ENCODE assay signal across 27 cellular contexts in the genomic region with DNA sequence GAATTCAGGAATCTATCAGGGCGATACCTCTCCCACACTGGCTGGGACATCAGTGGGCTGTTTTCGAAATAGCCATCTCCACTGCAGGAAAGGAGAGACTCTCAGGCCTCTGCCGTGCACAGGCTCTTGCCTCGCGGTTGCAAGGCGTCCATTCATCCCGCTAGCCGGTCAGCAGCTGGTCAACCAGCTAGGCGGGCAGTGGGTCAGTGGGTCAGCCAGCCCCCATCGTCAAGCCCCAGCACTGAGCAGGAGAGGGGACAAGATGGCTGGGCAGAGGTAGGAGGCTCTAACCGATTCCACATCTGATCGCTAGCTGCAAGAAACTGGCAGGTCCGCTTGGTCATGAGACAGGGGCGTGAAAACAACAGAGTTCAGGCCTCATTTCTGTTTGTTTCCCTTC. TPM values are rescaled to one million over a fixed set of nuclear protein-coding genes. Genes with fewer than 3 reads are reported as not detected.
"Had no signal": no experiment of that assay in that cellular context is flagged by ENCODE, and none has a peak within 500 bp of the region (broad histone marks: within the 10 kb centered on the region; RNA-seq: fewer than 3 reads in every experiment).

No MANE protein-coding gene starts in this region.

- H3K4me3 Mint-ChIP-seq: activated B cell treated with CpG ODN at 0.5 μM for 24 hours; activated CD4-positive, alpha-beta T cell treated with anti-CD3 and anti-CD28 coated beads, Interleukin-2, amount 10 ng/mL, durations not matched to agents 24 days and 14 days; activated CD8-positive, alpha-beta memory T cell treated with anti-CD3 and anti-CD28 coated beads, Interleukin-2, amount 10 ng/mL, durations not matched to agents 7 days and 5 days; activated naive CD8-positive, alpha-beta T cell; activated T-cell treated with anti-CD3 and anti-CD28 coated beads, Interleukin-2, amount 50 U/mL, for 24 hours; activated T-helper 1 cell treated with anti-CD3 and anti-CD28 coated beads, Interleukin-12 subunit alpha, Interleukin-12 subunit beta, Interleukin-2, Interleukin-4 antibody, amounts not matched to agents 30 ng/mL and 10 ng/mL and 1 ng/mL, durations not matched to agents 14 hours and 24 hours and 36 hours; T-cell had no signal

- H3K4me1 Mint-ChIP-seq: activated B cell treated with CpG ODN at 0.5 μM for 24 hours; activated CD4-positive, alpha-beta T cell treated with anti-CD3 and anti-CD28 coated beads, Interleukin-2, amount 10 ng/mL, durations not matched to agents 24 days and 14 days; activated CD8-positive, alpha-beta memory T cell treated with anti-CD3 and anti-CD28 coated beads, Interleukin-2, amount 10 ng/mL, durations not matched to agents 7 days and 5 days; T-cell had no signal

- H3K27ac Mint-ChIP-seq: activated B cell treated with CpG ODN at 0.5 μM for 24 hours; activated CD4-positive, alpha-beta T cell treated with anti-CD3 and anti-CD28 coated beads, Interleukin-2, amount 10 ng/mL, durations not matched to agents 24 days and 14 days; activated CD8-positive, alpha-beta memory T cell treated with anti-CD3 and anti-CD28 coated beads, Interleukin-2, amount 10 ng/mL, durations not matched to agents 7 days and 5 days; activated naive CD8-positive, alpha-beta T cell; activated T-cell treated with anti-CD3 and anti-CD28 coated beads, Interleukin-2, amount 50 U/mL, for 24 hours; activated T-helper 1 cell treated with anti-CD3 and anti-CD28 coated beads, Interleukin-12 subunit alpha, Interleukin-12 subunit beta, Interleukin-2, Interleukin-4 antibody, amounts not matched to agents 30 ng/mL and 10 ng/mL and 1 ng/mL, durations not matched to agents 14 hours and 24 hours and 36 hours; T-cell had no signal

- H3K36me3 Mint-ChIP-seq: activated CD8-positive, alpha-beta memory T cell treated with anti-CD3 and anti-CD28 coated beads, Interleukin-2, amount 10 ng/mL, durations not matched to agents 7 days and 5 days; activated naive CD8-positive, alpha-beta T cell; T-cell had no signal

- ATAC-seq: activated CD8-positive, alpha-beta memory T cell treated with anti-CD3 and anti-CD28 coated beads, Interleukin-2, amount 10 ng/mL, durations not matched to agents 7 days and 5 days; K562; PC-3; Right ventricle myocardium inferior; T-cell had no signal

- DNase-seq: activated B cell treated with CpG ODN at 0.5 μM for 24 hours; activated CD4-positive, alpha-beta T cell treated with anti-CD3 and anti-CD28 coated beads for 1 hour; activated CD4-positive, alpha-beta T cell treated with anti-CD3 and anti-CD28 coated beads, Interleukin-2, amount 10 ng/mL, durations not matched to agents 24 days and 14 days; activated CD4-positive, alpha-beta T cell treated with anti-CD3 and anti-CD28 coated beads, Interleukin-2, amount 50 U/mL, for 48 hours; activated CD8-positive, alpha-beta memory T cell treated with anti-CD3 and anti-CD28 coated beads, Interleukin-2, amount 10 ng/mL, durations not matched to agents 7 days and 5 days; activated effector memory CD4-positive, alpha-beta T cell treated with Interleukin-2 at 50 U/mL for 16 hours; activated naive CD4-positive, alpha-beta T cell; activated T-cell treated with anti-CD3 and anti-CD28 coated beads, Interleukin-2, amount 50 U/mL, for 24 hours; adrenal gland; anterior cingulate cortex; central memory CD4-positive, alpha-beta T cell; MM.1S; NCI-H1105; NCI-H1436; NCI-H1694 treated with DMSO at 0.1 percent for 48 hours; NCI-H2029 treated with DMSO at 0.1 percent for 48 hours; NCI-H345; NCI-H510A; NCI-H69; PC-3; T-helper 2 cell; T1000 had no signal

- H3K9me3 Mint-ChIP-seq: activated B cell treated with CpG ODN at 0.5 μM for 24 hours; activated T-cell treated with anti-CD3 and anti-CD28 coated beads, Interleukin-2, amount 50 U/mL, for 24 hours; activated T-helper 1 cell treated with anti-CD3 and anti-CD28 coated beads, Interleukin-12 subunit alpha, Interleukin-12 subunit beta, Interleukin-2, Interleukin-4 antibody, amounts not matched to agents 30 ng/mL and 10 ng/mL and 1 ng/mL, durations not matched to agents 14 hours and 24 hours and 36 hours had no signal

RNA-seq across cellular contexts. Expression of gene MUC4, which starts 45.1 kb away (rescaled TPM):
- total RNA-seq: PC-3, Right ventricle myocardium inferior had no signal
